Comparison of ENCODE assay signal across 13 cellular contexts in genomic region chr2:159963700-159964099, GRCh38. TPM values are rescaled to one million over a fixed set of nuclear protein-coding genes. Genes with fewer than 3 reads are reported as not detected.
DNase-seq lines count a peak whose midpoint lies in the region; ATAC-seq and TF ChIP-seq lines count a peak whose summit lies in the region.
"Had no signal": no experiment of that assay in that cellular context is flagged by ENCODE, and none has a peak within 500 bp of the region (broad histone marks: within the 10 kb centered on the region; RNA-seq: fewer than 3 reads in every experiment).

No MANE protein-coding gene starts in this region.

- peaks cover 11% of the 10 kb centered on the region for H3K4me1 Mint-ChIP-seq in activated T-cell treated with anti-CD3 and anti-CD28 coated beads, Interleukin-2, amount 50 U/mL, for 4 hours (ENCODE audit: low read depth)

- H3K9me3 Mint-ChIP-seq in activated T-cell treated with anti-CD3 and anti-CD28 coated beads, Interleukin-2, amount 50 U/mL, for 4 hours: no peaks in the 10 kb centered on the region

- H3K27me3 Mint-ChIP-seq in activated T-cell treated with anti-CD3 and anti-CD28 coated beads, Interleukin-2, amount 50 U/mL, for 4 hours (ENCODE audit: low read depth): peaks cover 9% of the 10 kb centered on the region

- peak; percentile 12 for DNase-seq in GM10248 (ENCODE audit: extremely low spot score)
- DNase-seq in hypothalamus (lab: John Stamatoyannopoulos, UW): no peak
- no peak for DNase-seq in head of caudate nucleus
- no peak for DNase-seq in NCI-H2227 (lab: John Stamatoyannopoulos, UW; ENCODE audit: unreplicated experiment)
- DNase-seq in activated T-cell treated with anti-CD3 and anti-CD28 coated beads, Interleukin-2, amount 50 U/mL, for 4 hours: no peak
- DNase-seq: DMS 273 treated with DMSO at 0.1 percent for 48 hours; left ventricle myocardium inferior; NCI-H187 treated with DMSO at 0.1 percent for 48 hours; stimulated activated CD4-positive, alpha-beta T cell treated with anti-CD3 and anti-CD28 coated beads, Interleukin-15, amount 100 ng/mL, for 24 hours; T1000 had no signal

- no peak for TF ChIP-seq CTCF in GM10248 (IDR thresholded peaks at IDR 0.05; ENCODE audit: control extremely low read depth, extremely low read depth, low read depth, missing control alignments)

- POLR2A ChIA-PET in GM10248 (lab: Yijun Ruan, JAX): no interaction called here

- no peaks in the 10 kb centered on the region for H3K36me3 Mint-ChIP-seq in activated T-cell treated with anti-CD3 and anti-CD28 coated beads, Interleukin-2, amount 50 U/mL, for 4 hours (ENCODE audit: insufficient read depth)

- CTCF ChIA-PET in GM10248 (lab: Yijun Ruan, JAX): interaction anchor here (0.7 to 1.3 kb wide), 3 partner anchors 41 to 59 kb away, joined by 3 read pairs; partner anchors contain the start of gene LY75

- H3K4me3 Mint-ChIP-seq in activated T-cell treated with anti-CD3 and anti-CD28 coated beads, Interleukin-2, amount 50 U/mL, for 4 hours: no peak overlapping the region

- intact Hi-C loops in head of caudate nucleus (cut with DNase I): no loop called here

- peak; percentile 63 for ATAC-seq in GM19324 (IDR thresholded peaks at IDR 0.05; ENCODE audit: low FRiP score, unreplicated experiment)
- ATAC-seq in HG02610 (IDR thresholded peaks at IDR 0.05; ENCODE audit: unreplicated experiment): peak; percentile 92
- ATAC-seq in HG03342 (IDR thresholded peaks at IDR 0.05; ENCODE audit: unreplicated experiment): peak; percentile 85
- no peak for ATAC-seq in activated T-cell treated with anti-CD3 and anti-CD28 coated beads, Interleukin-2, amount 50 U/mL, for 4 hours

RNA-seq across cellular contexts. Expression of gene LY75, which starts 59.1 kb away (rescaled TPM):
- total RNA-seq in activated T-cell treated with anti-CD3 and anti-CD28 coated beads, Interleukin-2, amount 50 U/mL, for 4 hours: 10 to 100 TPM; 18.8 to 44.7 (median 25.8) TPM

Comparison
In these comparisons a context has a peak if more than half of its experiments do, and no peak if none do; other contexts are left out.
1. ATAC-seq: peak in GM19324 (single experiment), HG02610 (single experiment) and HG03342 (single experiment); none in activated T-cell treated with anti-CD3 and anti-CD28 coated beads, Interleukin-2, amount 50 U/mL, for 4 hours (0 of 2).